In genomic region chr22:36136988-36137387, GRCh38 we compare ENCODE assay signal across 23 cellular contexts. TPM values are rescaled to one million over a fixed set of nuclear protein-coding genes. Genes with fewer than 3 reads are reported as not detected.
DNase-seq lines count a peak whose midpoint lies in the region; ATAC-seq and TF ChIP-seq lines count a peak whose summit lies in the region.
"Had no signal": no experiment of that assay in that cellular context is flagged by ENCODE, and none has a peak within 500 bp of the region (broad histone marks: within the 10 kb centered on the region; RNA-seq: fewer than 3 reads in every experiment).

No MANE protein-coding gene starts in this region.

- peaks cover 0 to 1% of the 10 kb centered on the region in 2 donors for H3K27me3 Mint-ChIP-seq in CD8-positive, alpha-beta memory T cell
- no peaks in the 10 kb centered on the region for H3K27me3 Mint-ChIP-seq in T-cell
- peaks cover 4% of the 10 kb centered on the region for H3K27me3 Mint-ChIP-seq in glutamatergic neuron (ENCODE audit: unreplicated experiment)
- H3K27me3 Mint-ChIP-seq: activated CD8-positive, alpha-beta T cell treated with anti-CD3 and anti-CD28 coated beads for 36 hours had no signal

- H3K4me3 Mint-ChIP-seq in CD8-positive, alpha-beta memory T cell: no peak overlapping the region
- H3K4me3 Mint-ChIP-seq in T-cell (no peak overlapping the region), glutamatergic neuron (ENCODE audit: unreplicated experiment) (no peak overlapping the region)
- H3K4me3 Mint-ChIP-seq: activated CD8-positive, alpha-beta T cell treated with anti-CD3 and anti-CD28 coated beads for 36 hours; activated T-cell treated with anti-CD3 and anti-CD28 coated beads, Interleukin-2, amount 50 U/mL, for 4 hours; H9; WTC11 had no signal

- H3K4me3 ChIP-seq in CD8-positive, alpha-beta memory T cell (ENCODE audit: low read length): no peak overlapping the region
- H3K4me3 ChIP-seq in psoas muscle (no peak overlapping the region), H7 (ENCODE audit: insufficient read depth, low read depth, low read length) (no peak overlapping the region)
- H3K4me3 ChIP-seq: upper lobe of right lung had no signal

- ATAC-seq in T-cell (replicated peaks in 1 of 4): no peak
- ATAC-seq in psoas muscle: peak; percentile 14 to 61 (median 38)
- ATAC-seq: activated CD8-positive, alpha-beta T cell treated with anti-CD3 and anti-CD28 coated beads for 36 hours; activated naive CD4-positive, alpha-beta T cell treated with anti-CD3 and anti-CD28 coated beads, Interleukin-2, amount 50 U/mL, for 72 hours; activated T-cell treated with anti-CD3 and anti-CD28 coated beads, Interleukin-2, amount 50 U/mL, for 4 hours; esophagus mucosa; stimulated activated naive CD8-positive, alpha-beta T cell treated with anti-CD3 and anti-CD28 coated beads, Interleukin-15, Interleukin-2, amounts not matched to agents 100 U/mL and 50 U/mL, for 24 hours; upper lobe of right lung; WTC11 had no signal

- CTCF ChIA-PET in CD8-positive, alpha-beta memory T cell (lab: Charles Lee): interaction anchor here (0.8 to 1.5 kb wide), 3 partner anchors 8 to 43 kb away, joined by 3 to 5 read pairs (median 3); no protein-coding TSS in a partner anchor
- CTCF ChIA-PET in T-cell (lab: Charles Lee): no interaction called here

- H3K4me1 ChIP-seq in CD8-positive, alpha-beta memory T cell (ENCODE audit: insufficient read depth, low read length): peaks cover 10% of the 10 kb centered on the region
- no peaks in the 10 kb centered on the region for H3K4me1 ChIP-seq in psoas muscle

- H3K36me3 Mint-ChIP-seq in CD8-positive, alpha-beta memory T cell: peaks cover 0 to 31% (median 6%) of the 10 kb centered on the region in 3 donors
- H3K36me3 Mint-ChIP-seq in T-cell (peaks cover 17% of the 10 kb centered on the region), glutamatergic neuron (ENCODE audit: unreplicated experiment) (peaks cover 4% of the 10 kb centered on the region)
- H3K36me3 Mint-ChIP-seq: WTC11 had no signal

- peaks cover 12 to 34% (median 14%) of the 10 kb centered on the region in 3 donors for H3K4me1 Mint-ChIP-seq in CD8-positive, alpha-beta memory T cell
- peaks cover 17 to 47% (median 17%) of the 10 kb centered on the region in 3 donors for H3K4me1 Mint-ChIP-seq in T-cell
- peaks cover 1% of the 10 kb centered on the region for H3K4me1 Mint-ChIP-seq in glutamatergic neuron (ENCODE audit: low read depth, unreplicated experiment)

- DNase-seq in CD8-positive, alpha-beta memory T cell: no peak
- no peak for DNase-seq in T-cell
- peak; percentile 86 for DNase-seq in fibroblast of peridontal ligament (ENCODE audit: extremely low read depth)
- no peak for DNase-seq in psoas muscle
- DNase-seq in midbrain (lab: John Stamatoyannopoulos, UW): no peak
- DNase-seq in H7: no peak
- DNase-seq in glutamatergic neuron: no peak
- DNase-seq in stimulated activated naive CD4-positive, alpha-beta T cell (lab: John Stamatoyannopoulos, UW): no peak
- DNase-seq: activated CD8-positive, alpha-beta T cell treated with anti-CD3 and anti-CD28 coated beads for 36 hours; activated T-cell treated with anti-CD3 and anti-CD28 coated beads, Interleukin-2, amount 50 U/mL, for 4 hours; H9; hippocampal formation; Karpas-422; mesendoderm; NCI-H1417; NCI-H524 treated with DMSO at 0.1 percent for 48 hours; SIG-M5; stimulated activated naive CD8-positive, alpha-beta T cell treated with anti-CD3 and anti-CD28 coated beads, Interleukin-15, Interleukin-2, amounts not matched to agents 100 U/mL and 50 U/mL, for 24 hours; T-helper 2 cell; upper lobe of right lung had no signal

- TF ChIP-seq CTCF in psoas muscle (IDR thresholded peaks at IDR 0.05): no peak
- no peak for TF ChIP-seq CTCF in glutamatergic neuron (IDR thresholded peaks at IDR 0.05; ENCODE audit: partially characterized antibody, unreplicated experiment)

- peak overlapping the region in 7 of 8 donors; percentile 25 to 97 (median 64) for H3K27ac Mint-ChIP-seq in CD8-positive, alpha-beta memory T cell
- H3K27ac Mint-ChIP-seq in T-cell (peak overlapping the region; percentile 33 to 54), glutamatergic neuron (ENCODE audit: unreplicated experiment) (no peak overlapping the region)
- H3K27ac Mint-ChIP-seq: activated CD8-positive, alpha-beta T cell treated with anti-CD3 and anti-CD28 coated beads for 36 hours; H9; WTC11 had no signal

- intact Hi-C loops in psoas muscle (cut with DNase I): no loop called here

- no peaks in the 10 kb centered on the region for H3K9me3 Mint-ChIP-seq in CD8-positive, alpha-beta memory T cell
- H3K9me3 Mint-ChIP-seq in T-cell (no peaks in the 10 kb centered on the region), glutamatergic neuron (ENCODE audit: unreplicated experiment) (peaks cover 2% of the 10 kb centered on the region)
- H3K9me3 Mint-ChIP-seq: activated CD8-positive, alpha-beta T cell treated with anti-CD3 and anti-CD28 coated beads for 36 hours; activated naive CD4-positive, alpha-beta T cell treated with anti-CD3 and anti-CD28 coated beads, Interleukin-2, amount 50 U/mL, for 72 hours; activated T-cell treated with anti-CD3 and anti-CD28 coated beads, Interleukin-2, amount 50 U/mL, for 4 hours; H9; WTC11 had no signal

- no peaks in the 10 kb centered on the region for H3K27me3 ChIP-seq in CD8-positive, alpha-beta memory T cell (ENCODE audit: insufficient read depth, low read length, poor library complexity, severe bottlenecking)
- no peaks in the 10 kb centered on the region for H3K27me3 ChIP-seq in psoas muscle (ENCODE audit: insufficient read depth in 3 of 3, low read length in 2 of 3)
- H3K27me3 ChIP-seq in H7 (ENCODE audit: control insufficient read depth, insufficient read depth, low read length): no peaks in the 10 kb centered on the region
- H3K27me3 ChIP-seq: upper lobe of right lung had no signal

- POLR2A ChIA-PET in CD8-positive, alpha-beta memory T cell (lab: Charles Lee): interaction anchor here (0.5 kb wide), 1 partner anchor 490 kb away, joined by 4 read pairs; no protein-coding TSS in a partner anchor
- POLR2A ChIA-PET in T-cell (lab: Charles Lee): interaction anchor here in 1 of 2 donors (0.6 kb wide), 1 partner anchor 136 kb away, joined by 4 read pairs; no protein-coding TSS in a partner anchor

- no peak overlapping the region for H3K27ac ChIP-seq in CD8-positive, alpha-beta memory T cell (ENCODE audit: low read depth, low read length)
- no peak overlapping the region for H3K27ac ChIP-seq in psoas muscle
- H3K27ac ChIP-seq: upper lobe of right lung had no signal

- peaks cover 10% of the 10 kb centered on the region for H3K36me3 ChIP-seq in CD8-positive, alpha-beta memory T cell (ENCODE audit: insufficient read depth, low read length)
- H3K36me3 ChIP-seq in psoas muscle (ENCODE audit: insufficient read depth in 1 of 2, low read depth in 1 of 2): peaks cover 0 to 12% of the 10 kb centered on the region in 2 donors
- H3K36me3 ChIP-seq in H7 (replicated peaks; ENCODE audit: control insufficient read depth, insufficient read depth, low read length): no peaks in the 10 kb centered on the region

- 72 to 79% (median 72%) methylated on average over 2 of the region's 2 CpGs for WGBS in psoas muscle, 3 donors

- H3K9me3 ChIP-seq in CD8-positive, alpha-beta memory T cell (ENCODE audit: low read length): no peaks in the 10 kb centered on the region
- H3K9me3 ChIP-seq in psoas muscle: no peaks in the 10 kb centered on the region
- H3K9me3 ChIP-seq: upper lobe of right lung had no signal

RNA-seq across cellular contexts. Expression of gene APOL3, which starts 23.6 kb away (rescaled TPM):
- total RNA-seq in CD8-positive, alpha-beta memory T cell: 10 to 100 TPM; 43.1 to 48.3 TPM
- 102 TPM for polyA plus RNA-seq in CD8-positive, alpha-beta memory T cell
- 100 to 1,000 TPM; 152 to 191 (median 167) TPM for total RNA-seq in T-cell
- 10 to 100 TPM; 15.1 to 24.1 (median 18.3) TPM for total RNA-seq in psoas muscle
- 10 to 100 TPM; 11.1 to 16.3 (median 15.1) TPM for polyA plus RNA-seq in psoas muscle
- total RNA-seq in H7 (2014; rRNA removed; shearing (Covaris generic)): 0.28 TPM in 1 of 2 replicates, not detected in the other
- total RNA-seq in glutamatergic neuron (ENCODE audit: unreplicated experiment): not detected
- total RNA-seq: H9 had no signal

Comparison
In these comparisons a context has a peak if more than half of its experiments do, and no peak if none do; other contexts are left out.
1. ATAC-seq: peak in psoas muscle (4 of 4); none in T-cell (0 of 4).
2. RNA of gene APOL3, which starts 23.6 kb away (total RNA-seq): 152 to 191 TPM in T-cell, 43.1 to 48.3 TPM in CD8-positive, alpha-beta memory T cell and 15.1 to 24.1 TPM in psoas muscle; 0.28 TPM in H7 and not detected in glutamatergic neuron (single experiment); every median in the first group is over 10 times any median in the second.